Comparison of ENCODE assay signal across 1 cellular context in the genomic region with DNA sequence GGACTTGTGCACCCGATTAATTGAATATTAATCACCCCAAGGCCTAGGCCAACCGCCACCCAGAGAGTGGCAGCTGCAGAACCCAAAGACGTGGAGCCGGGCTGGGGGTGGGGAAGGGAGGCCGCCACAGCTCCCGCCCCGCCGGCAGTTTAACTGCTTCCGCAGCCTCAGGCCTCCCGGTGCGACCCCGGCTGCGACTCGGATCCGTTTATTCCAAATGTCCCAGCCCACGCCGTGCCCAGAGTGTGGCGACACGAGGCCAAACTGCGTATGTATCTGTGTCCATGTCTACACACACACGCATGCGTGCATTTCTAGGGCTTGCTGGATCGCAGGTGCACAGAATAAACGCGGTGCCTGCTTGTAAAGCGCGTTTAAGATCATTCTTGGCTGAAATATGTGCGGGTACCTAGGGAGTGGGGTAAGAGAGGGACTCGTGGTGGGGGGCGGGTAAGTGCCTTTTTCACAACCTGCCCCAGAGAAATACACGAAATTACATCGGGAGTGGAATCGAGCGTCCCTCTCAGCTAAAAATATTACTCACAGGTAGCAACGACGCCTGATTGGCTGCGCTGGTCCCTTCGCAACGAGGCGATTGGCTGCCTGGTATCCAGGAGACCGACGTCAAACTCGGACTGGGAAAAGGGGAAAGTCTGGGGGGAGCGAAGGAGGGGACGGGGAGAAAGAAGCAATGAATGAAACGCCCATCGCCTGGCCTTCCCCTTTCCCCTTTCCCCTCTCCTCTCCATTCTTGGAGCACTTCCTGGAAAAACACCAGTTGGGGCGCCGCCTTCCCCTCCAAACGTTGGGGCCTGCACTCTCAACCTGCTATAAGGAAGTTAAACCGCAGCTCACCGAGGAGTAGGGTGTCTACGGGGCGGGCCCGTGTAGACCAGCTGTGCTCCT.
TF ChIP-seq lines count a peak whose summit lies in the region.

No MANE protein-coding gene starts in this region.

TF ChIP-seq in GM12878, 131 proteins besides CTCF, POLR2A, EP300 and RAD21 (continued from another document and continues in another):
- TF ChIP-seq POLR2AphosphoS2 (IDR thresholded peaks at IDR 0.05; ENCODE audit: low read depth, low read length) (peak; percentile 45; the same call in 1 of the 2 replicates), CHD1 (IDR thresholded peaks at IDR 0.05; ENCODE audit: low read depth, low read length) (no peak), ZNF24 (IDR thresholded peaks at IDR 0.05) (peak; percentile 91), RELA (IDR thresholded peaks at IDR 0.05; ENCODE audit: borderline replicate concordance, partially characterized antibody) (no peak), ZNF622 (IDR thresholded peaks at IDR 0.05) (no peak), NBN (IDR thresholded peaks at IDR 0.05) (peak; percentile 90), YY1 (IDR thresholded peaks at IDR 0.05; ENCODE audit: low read depth, low read length) (peak; percentile 22; the same call in 1 of the 2 replicates), TAF1 (IDR thresholded peaks at IDR 0.05; ENCODE audit: borderline replicate concordance, low read depth, low read length) (peak; percentile 54; the same call in 1 of the 2 replicates), MEF2A (IDR thresholded peaks at IDR 0.05; ENCODE audit: insufficient read depth, low read depth, low read length) (peak; percentile 68; the same call in 1 of the 2 replicates), PAX8 (IDR thresholded peaks at IDR 0.05) (no peak), CHD2 (IDR thresholded peaks at IDR 0.05; ENCODE audit: borderline replicate concordance, low read depth, low read length) (peak; percentile 75), TBL1XR1 (IDR thresholded peaks at IDR 0.05; ENCODE audit: low read depth, low read length) (no peak), NRF1 (conservative IDR thresholded peaks at IDR 0.05; ENCODE audit: low read depth, low read length) (no peak), MYB (IDR thresholded peaks at IDR 0.05; ENCODE audit: borderline replicate concordance, low read depth, low read length) (no peak), KLF5 (IDR thresholded peaks at IDR 0.05; ENCODE audit: partially characterized antibody) (peak; percentile 26), ATF7 (IDR thresholded peaks at IDR 0.05; ENCODE audit: low read depth) (peak; percentile 69), HDAC6 (IDR thresholded peaks at IDR 0.05; ENCODE audit: unreplicated experiment) (no peak), ZNF274 (IDR thresholded peaks at IDR 0.05; ENCODE audit: insufficient read depth, insufficient read length) (no peak), SIN3A (IDR thresholded peaks at IDR 0.05; ENCODE audit: low read depth, low read length) (no peak; the same call in 1 of the 2 replicates), RBBP5 (conservative IDR thresholded peaks at IDR 0.05) (no peak), FOXK2 (IDR thresholded peaks at IDR 0.05) (peak; percentile 72), BACH1 (IDR thresholded peaks at IDR 0.05; ENCODE audit: borderline replicate concordance) (peak; percentile 19; the same call in 1 of the 2 replicates), EZH2 (IDR thresholded peaks at IDR 0.05; ENCODE audit: borderline replicate concordance, control insufficient read depth, low read depth, low read length) (no peak), CREM (IDR thresholded peaks at IDR 0.05; ENCODE audit: low read depth) (peak; percentile 85), SREBF1 (IDR thresholded peaks at IDR 0.05; ENCODE audit: low read length) (no peak), SP1 (IDR thresholded peaks at IDR 0.05; ENCODE audit: low read depth, low read length) (peak; percentile 92), WRNIP1 (IDR thresholded peaks at IDR 0.05; ENCODE audit: borderline replicate concordance, low read depth, low read length) (no peak), FOS (IDR thresholded peaks at IDR 0.05; ENCODE audit: borderline replicate concordance, extremely low read depth, insufficient read length) (peak; percentile 88), NR2C2 (IDR thresholded peaks at IDR 0.05; ENCODE audit: borderline replicate concordance, control insufficient read depth, insufficient read length, low read depth) (no peak), CHD4 (IDR thresholded peaks at IDR 0.05) (no peak), RUNX3 (IDR thresholded peaks at IDR 0.05; ENCODE audit: low read length) (peak; percentile 90), RFX5 (IDR thresholded peaks at IDR 0.05; ENCODE audit: low read depth, low read length) (peak; percentile 96), MXI1 (IDR thresholded peaks at IDR 0.05; ENCODE audit: low read depth, low read length) (peak; percentile 78; the same call in 1 of the 2 replicates), KDM1A (IDR thresholded peaks at IDR 0.05; ENCODE audit: borderline replicate concordance) (no peak), TARDBP (IDR thresholded peaks at IDR 0.05; ENCODE audit: borderline replicate concordance) (no peak)
- TF ChIP-seq, protein P1, sequence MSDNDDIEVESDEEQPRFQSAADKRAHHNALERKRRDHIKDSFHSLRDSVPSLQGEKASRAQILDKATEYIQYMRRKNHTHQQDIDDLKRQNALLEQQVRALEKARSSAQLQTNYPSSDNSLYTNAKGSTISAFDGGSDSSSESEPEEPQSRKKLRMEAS (IDR thresholded peaks at IDR 0.05; ENCODE audit: low read depth, low read length) = peak; percentile 64; the same call in 1 of the 2 replicates
- TF ChIP-seq, protein P2, sequence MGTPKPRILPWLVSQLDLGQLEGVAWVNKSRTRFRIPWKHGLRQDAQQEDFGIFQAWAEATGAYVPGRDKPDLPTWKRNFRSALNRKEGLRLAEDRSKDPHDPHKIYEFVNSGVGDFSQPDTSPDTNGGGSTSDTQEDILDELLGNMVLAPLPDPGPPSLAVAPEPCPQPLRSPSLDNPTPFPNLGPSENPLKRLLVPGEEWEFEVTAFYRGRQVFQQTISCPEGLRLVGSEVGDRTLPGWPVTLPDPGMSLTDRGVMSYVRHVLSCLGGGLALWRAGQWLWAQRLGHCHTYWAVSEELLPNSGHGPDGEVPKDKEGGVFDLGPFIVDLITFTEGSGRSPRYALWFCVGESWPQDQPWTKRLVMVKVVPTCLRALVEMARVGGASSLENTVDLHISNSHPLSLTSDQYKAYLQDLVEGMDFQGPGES (IDR thresholded peaks at IDR 0.05) = peak; percentile 79
- TF ChIP-seq, protein P3, sequence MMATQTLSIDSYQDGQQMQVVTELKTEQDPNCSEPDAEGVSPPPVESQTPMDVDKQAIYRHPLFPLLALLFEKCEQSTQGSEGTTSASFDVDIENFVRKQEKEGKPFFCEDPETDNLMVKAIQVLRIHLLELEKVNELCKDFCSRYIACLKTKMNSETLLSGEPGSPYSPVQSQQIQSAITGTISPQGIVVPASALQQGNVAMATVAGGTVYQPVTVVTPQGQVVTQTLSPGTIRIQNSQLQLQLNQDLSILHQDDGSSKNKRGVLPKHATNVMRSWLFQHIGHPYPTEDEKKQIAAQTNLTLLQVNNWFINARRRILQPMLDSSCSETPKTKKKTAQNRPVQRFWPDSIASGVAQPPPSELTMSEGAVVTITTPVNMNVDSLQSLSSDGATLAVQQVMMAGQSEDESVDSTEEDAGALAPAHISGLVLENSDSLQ (IDR thresholded peaks at IDR 0.05) = peak; percentile 87
- TF ChIP-seq, protein P4, sequence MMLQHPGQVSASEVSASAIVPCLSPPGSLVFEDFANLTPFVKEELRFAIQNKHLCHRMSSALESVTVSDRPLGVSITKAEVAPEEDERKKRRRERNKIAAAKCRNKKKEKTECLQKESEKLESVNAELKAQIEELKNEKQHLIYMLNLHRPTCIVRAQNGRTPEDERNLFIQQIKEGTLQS (IDR thresholded peaks at IDR 0.05; ENCODE audit: borderline replicate concordance, extremely low read depth, low read depth, low read length) = no peak
- TF ChIP-seq, protein P5, sequence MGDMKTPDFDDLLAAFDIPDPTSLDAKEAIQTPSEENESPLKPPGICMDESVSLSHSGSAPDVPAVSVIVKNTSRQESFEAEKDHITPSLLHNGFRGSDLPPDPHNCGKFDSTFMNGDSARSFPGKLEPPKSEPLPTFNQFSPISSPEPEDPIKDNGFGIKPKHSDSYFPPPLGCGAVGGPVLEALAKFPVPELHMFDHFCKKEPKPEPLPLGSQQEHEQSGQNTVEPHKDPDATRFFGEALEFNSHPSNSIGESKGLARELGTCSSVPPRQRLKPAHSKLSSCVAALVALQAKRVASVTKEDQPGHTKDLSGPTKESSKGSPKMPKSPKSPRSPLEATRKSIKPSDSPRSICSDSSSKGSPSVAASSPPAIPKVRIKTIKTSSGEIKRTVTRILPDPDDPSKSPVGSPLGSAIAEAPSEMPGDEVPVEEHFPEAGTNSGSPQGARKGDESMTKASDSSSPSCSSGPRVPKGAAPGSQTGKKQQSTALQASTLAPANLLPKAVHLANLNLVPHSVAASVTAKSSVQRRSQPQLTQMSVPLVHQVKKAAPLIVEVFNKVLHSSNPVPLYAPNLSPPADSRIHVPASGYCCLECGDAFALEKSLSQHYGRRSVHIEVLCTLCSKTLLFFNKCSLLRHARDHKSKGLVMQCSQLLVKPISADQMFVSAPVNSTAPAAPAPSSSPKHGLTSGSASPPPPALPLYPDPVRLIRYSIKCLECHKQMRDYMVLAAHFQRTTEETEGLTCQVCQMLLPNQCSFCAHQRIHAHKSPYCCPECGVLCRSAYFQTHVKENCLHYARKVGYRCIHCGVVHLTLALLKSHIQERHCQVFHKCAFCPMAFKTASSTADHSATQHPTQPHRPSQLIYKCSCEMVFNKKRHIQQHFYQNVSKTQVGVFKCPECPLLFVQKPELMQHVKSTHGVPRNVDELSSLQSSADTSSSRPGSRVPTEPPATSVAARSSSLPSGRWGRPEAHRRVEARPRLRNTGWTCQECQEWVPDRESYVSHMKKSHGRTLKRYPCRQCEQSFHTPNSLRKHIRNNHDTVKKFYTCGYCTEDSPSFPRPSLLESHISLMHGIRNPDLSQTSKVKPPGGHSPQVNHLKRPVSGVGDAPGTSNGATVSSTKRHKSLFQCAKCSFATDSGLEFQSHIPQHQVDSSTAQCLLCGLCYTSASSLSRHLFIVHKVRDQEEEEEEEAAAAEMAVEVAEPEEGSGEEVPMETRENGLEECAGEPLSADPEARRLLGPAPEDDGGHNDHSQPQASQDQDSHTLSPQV (IDR thresholded peaks at IDR 0.05) = no peak
- TF ChIP-seq, protein P6, sequence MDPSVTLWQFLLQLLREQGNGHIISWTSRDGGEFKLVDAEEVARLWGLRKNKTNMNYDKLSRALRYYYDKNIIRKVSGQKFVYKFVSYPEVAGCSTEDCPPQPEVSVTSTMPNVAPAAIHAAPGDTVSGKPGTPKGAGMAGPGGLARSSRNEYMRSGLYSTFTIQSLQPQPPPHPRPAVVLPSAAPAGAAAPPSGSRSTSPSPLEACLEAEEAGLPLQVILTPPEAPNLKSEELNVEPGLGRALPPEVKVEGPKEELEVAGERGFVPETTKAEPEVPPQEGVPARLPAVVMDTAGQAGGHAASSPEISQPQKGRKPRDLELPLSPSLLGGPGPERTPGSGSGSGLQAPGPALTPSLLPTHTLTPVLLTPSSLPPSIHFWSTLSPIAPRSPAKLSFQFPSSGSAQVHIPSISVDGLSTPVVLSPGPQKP (IDR thresholded peaks at IDR 0.05; ENCODE audit: low read depth, low read length) = no peak
- TF ChIP-seq, protein P7, sequence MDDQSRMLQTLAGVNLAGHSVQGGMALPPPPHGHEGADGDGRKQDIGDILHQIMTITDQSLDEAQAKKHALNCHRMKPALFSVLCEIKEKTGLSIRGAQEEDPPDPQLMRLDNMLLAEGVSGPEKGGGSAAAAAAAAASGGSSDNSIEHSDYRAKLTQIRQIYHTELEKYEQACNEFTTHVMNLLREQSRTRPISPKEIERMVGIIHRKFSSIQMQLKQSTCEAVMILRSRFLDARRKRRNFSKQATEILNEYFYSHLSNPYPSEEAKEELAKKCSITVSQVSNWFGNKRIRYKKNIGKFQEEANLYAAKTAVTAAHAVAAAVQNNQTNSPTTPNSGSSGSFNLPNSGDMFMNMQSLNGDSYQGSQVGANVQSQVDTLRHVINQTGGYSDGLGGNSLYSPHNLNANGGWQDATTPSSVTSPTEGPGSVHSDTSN (IDR thresholded peaks at IDR 0.05; ENCODE audit: insufficient replicate concordance, low read depth, low read length) = peak; percentile 80
- TF ChIP-seq, protein P8, sequence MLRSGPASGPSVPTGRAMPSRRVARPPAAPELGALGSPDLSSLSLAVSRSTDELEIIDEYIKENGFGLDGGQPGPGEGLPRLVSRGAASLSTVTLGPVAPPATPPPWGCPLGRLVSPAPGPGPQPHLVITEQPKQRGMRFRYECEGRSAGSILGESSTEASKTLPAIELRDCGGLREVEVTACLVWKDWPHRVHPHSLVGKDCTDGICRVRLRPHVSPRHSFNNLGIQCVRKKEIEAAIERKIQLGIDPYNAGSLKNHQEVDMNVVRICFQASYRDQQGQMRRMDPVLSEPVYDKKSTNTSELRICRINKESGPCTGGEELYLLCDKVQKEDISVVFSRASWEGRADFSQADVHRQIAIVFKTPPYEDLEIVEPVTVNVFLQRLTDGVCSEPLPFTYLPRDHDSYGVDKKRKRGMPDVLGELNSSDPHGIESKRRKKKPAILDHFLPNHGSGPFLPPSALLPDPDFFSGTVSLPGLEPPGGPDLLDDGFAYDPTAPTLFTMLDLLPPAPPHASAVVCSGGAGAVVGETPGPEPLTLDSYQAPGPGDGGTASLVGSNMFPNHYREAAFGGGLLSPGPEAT (IDR thresholded peaks at IDR 0.05; ENCODE audit: low read depth) = peak; percentile 97
- TF ChIP-seq, protein P9, sequence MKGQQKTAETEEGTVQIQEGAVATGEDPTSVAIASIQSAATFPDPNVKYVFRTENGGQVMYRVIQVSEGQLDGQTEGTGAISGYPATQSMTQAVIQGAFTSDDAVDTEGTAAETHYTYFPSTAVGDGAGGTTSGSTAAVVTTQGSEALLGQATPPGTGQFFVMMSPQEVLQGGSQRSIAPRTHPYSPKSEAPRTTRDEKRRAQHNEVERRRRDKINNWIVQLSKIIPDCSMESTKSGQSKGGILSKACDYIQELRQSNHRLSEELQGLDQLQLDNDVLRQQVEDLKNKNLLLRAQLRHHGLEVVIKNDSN (IDR thresholded peaks at IDR 0.05; ENCODE audit: borderline replicate concordance, extremely low read length, insufficient read depth, low read depth, low read length) = no peak
- TF ChIP-seq, protein P10, sequence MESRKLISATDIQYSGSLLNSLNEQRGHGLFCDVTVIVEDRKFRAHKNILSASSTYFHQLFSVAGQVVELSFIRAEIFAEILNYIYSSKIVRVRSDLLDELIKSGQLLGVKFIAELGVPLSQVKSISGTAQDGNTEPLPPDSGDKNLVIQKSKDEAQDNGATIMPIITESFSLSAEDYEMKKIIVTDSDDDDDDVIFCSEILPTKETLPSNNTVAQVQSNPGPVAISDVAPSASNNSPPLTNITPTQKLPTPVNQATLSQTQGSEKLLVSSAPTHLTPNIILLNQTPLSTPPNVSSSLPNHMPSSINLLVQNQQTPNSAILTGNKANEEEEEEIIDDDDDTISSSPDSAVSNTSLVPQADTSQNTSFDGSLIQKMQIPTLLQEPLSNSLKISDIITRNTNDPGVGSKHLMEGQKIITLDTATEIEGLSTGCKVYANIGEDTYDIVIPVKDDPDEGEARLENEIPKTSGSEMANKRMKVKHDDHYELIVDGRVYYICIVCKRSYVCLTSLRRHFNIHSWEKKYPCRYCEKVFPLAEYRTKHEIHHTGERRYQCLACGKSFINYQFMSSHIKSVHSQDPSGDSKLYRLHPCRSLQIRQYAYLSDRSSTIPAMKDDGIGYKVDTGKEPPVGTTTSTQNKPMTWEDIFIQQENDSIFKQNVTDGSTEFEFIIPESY (IDR thresholded peaks at IDR 0.05) = no peak
- TF ChIP-seq, protein P11, sequence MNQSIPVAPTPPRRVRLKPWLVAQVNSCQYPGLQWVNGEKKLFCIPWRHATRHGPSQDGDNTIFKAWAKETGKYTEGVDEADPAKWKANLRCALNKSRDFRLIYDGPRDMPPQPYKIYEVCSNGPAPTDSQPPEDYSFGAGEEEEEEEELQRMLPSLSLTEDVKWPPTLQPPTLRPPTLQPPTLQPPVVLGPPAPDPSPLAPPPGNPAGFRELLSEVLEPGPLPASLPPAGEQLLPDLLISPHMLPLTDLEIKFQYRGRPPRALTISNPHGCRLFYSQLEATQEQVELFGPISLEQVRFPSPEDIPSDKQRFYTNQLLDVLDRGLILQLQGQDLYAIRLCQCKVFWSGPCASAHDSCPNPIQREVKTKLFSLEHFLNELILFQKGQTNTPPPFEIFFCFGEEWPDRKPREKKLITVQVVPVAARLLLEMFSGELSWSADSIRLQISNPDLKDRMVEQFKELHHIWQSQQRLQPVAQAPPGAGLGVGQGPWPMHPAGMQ (IDR thresholded peaks at IDR 0.05; ENCODE audit: borderline replicate concordance) = no peak
